Comparison of ENCODE assay signal across 8 cellular contexts in genomic region chr9:33166263-33167083, GRCh38. TPM values are rescaled to one million over a fixed set of nuclear protein-coding genes. Genes with fewer than 3 reads are reported as not detected.
A peak's percentile ranks its signal among the peaks of the same experiment; 100 is the strongest.
DNase-seq lines count a peak whose midpoint lies in the region; ATAC-seq and TF ChIP-seq lines count a peak whose summit lies in the region.

No MANE protein-coding gene starts in this region.

- H3K4me1 ChIP-seq in GM23338 (ENCODE audit: insufficient read depth): peaks cover 17% of the 10 kb centered on the region
- peaks cover 44% of the 10 kb centered on the region for H3K4me1 ChIP-seq in adipocyte (ENCODE audit: control insufficient read depth, insufficient read depth, low read length)

- no peaks in the 10 kb centered on the region for H3K9me2 ChIP-seq in GM23338 (ENCODE audit: insufficient read depth)

- TF ChIP-seq CTCF in GM23338 (conservative IDR thresholded peaks at IDR 0.05; ENCODE audit: low read depth in 2 of 2): no peak

- H3K4me3 Mint-ChIP-seq in GM23338: peak overlapping the region; percentile 77

- H3K27ac ChIP-seq in GM23338 (ENCODE audit: low read depth): no peak overlapping the region

- H3K9me3 ChIP-seq in MG63 (no peaks in the 10 kb centered on the region), adipocyte (ENCODE audit: control insufficient read depth, low read length) (no peaks in the 10 kb centered on the region)

- peaks cover 11% of the 10 kb centered on the region for H3K27me3 Mint-ChIP-seq in GM23338 (ENCODE audit: insufficient read depth, low read depth, poor library complexity)

- peaks cover 5% of the 10 kb centered on the region for H4K20me1 ChIP-seq in GM23338 (replicated peaks; ENCODE audit: insufficient read depth)

- no peaks in the 10 kb centered on the region for H3K9me3 Mint-ChIP-seq in GM23338

- H3K4me1 Mint-ChIP-seq in GM23338: peaks cover 26% of the 10 kb centered on the region

- peaks cover 32% of the 10 kb centered on the region for H3K79me2 ChIP-seq in GM23338 (replicated peaks; ENCODE audit: insufficient read depth)

- peak overlapping the region; percentile 94 for H2AFZ ChIP-seq in GM23338

- H3K36me3 ChIP-seq in GM23338 (ENCODE audit: insufficient read depth): no peaks in the 10 kb centered on the region
- H3K36me3 ChIP-seq in MG63: peaks cover 13% of the 10 kb centered on the region; the same call in 1 of the 2 replicates
- no peaks in the 10 kb centered on the region for H3K36me3 ChIP-seq in adipocyte (ENCODE audit: control insufficient read depth, insufficient read depth, low read length, severe bottlenecking)

- H3K27me3 ChIP-seq in GM23338 (ENCODE audit: insufficient read depth): peaks cover 18% of the 10 kb centered on the region
- H3K27me3 ChIP-seq in MG63: no peaks in the 10 kb centered on the region
- no peaks in the 10 kb centered on the region for H3K27me3 ChIP-seq in adipocyte (replicated peaks; ENCODE audit: control insufficient read depth, insufficient read depth, low read length)

- H3K27ac Mint-ChIP-seq in GM23338: no peak overlapping the region

- peak; percentile 53 for DNase-seq in Daoy (ENCODE audit: low read depth)
- DNase-seq in GM23338 (ENCODE audit: low spot score): peak; percentile 44
- DNase-seq in MG63: no peak
- DNase-seq in adipocyte (ENCODE audit: low read depth): peak; percentile 67
- DNase-seq in stimulated activated CD8-positive, alpha-beta memory T cell treated with anti-CD3 and anti-CD28 coated beads, Interleukin-4, amount 100 ng/mL, for 48 hours: peak; percentile 48
- no peak for DNase-seq in SIG-M5 treated with dmso at 0.1 percent for 504 hours (lab: John Stamatoyannopoulos, UW; ENCODE audit: unreplicated experiment)
- no peak for DNase-seq in NCI-H1694 treated with DMSO at 0.1 percent for 48 hours (lab: John Stamatoyannopoulos, UW)

- peak overlapping the region; percentile 100 for H3K4me2 ChIP-seq in GM23338

- ATAC-seq in GM23338: peak; percentile 13

- peak overlapping the region; percentile 94 for H3K9ac ChIP-seq in adipocyte (ENCODE audit: low read length)

- H3K4me3 ChIP-seq in GM23338: peak overlapping the region; percentile 94
- H3K4me3 ChIP-seq in MG63: peak overlapping the region; percentile 74
- peak overlapping the region; percentile 89 for H3K4me3 ChIP-seq in adipocyte (ENCODE audit: low read length)
- H3K4me3 ChIP-seq in iPS-11a (ENCODE audit: low read depth, low read length): peak overlapping the region; percentile 55

- H3F3A ChIP-seq in GM23338 (replicated peaks; ENCODE audit: low read depth): peaks cover 10% of the 10 kb centered on the region

- H3K36me3 Mint-ChIP-seq in GM23338 (ENCODE audit: low read depth): no peaks in the 10 kb centered on the region

TF ChIP-seq in GM23338, 12 proteins besides CTCF, POLR2A, EP300 and RAD21 (continues in another document):
- TF ChIP-seq CREB1 (CRISPR knock-in tag; IDR thresholded peaks at IDR 0.05; ENCODE audit: low read depth): no peak
- no peak for TF ChIP-seq EZH2 (IDR thresholded peaks at IDR 0.05; ENCODE audit: low read depth, unreplicated experiment)
- TF ChIP-seq ZNF462 (CRISPR knock-in tag; IDR thresholded peaks at IDR 0.05): no peak
- no peak for TF ChIP-seq NANOG (IDR thresholded peaks at IDR 0.05; ENCODE audit: borderline replicate concordance)
- no peak for TF ChIP-seq REST (IDR thresholded peaks at IDR 0.05; ENCODE audit: unreplicated experiment)
- no peak for TF ChIP-seq ZNF114 (CRISPR knock-in tag; IDR thresholded peaks at IDR 0.05)
- TF ChIP-seq POLR2AphosphoS5 (IDR thresholded peaks at IDR 0.05; ENCODE audit: low read depth): no peak
- no peak for TF ChIP-seq EZH2phosphoT487 (IDR thresholded peaks at IDR 0.05; ENCODE audit: unreplicated experiment)
- TF ChIP-seq JUNB (IDR thresholded peaks at IDR 0.05; ENCODE audit: unreplicated experiment): no peak
- no peak for TF ChIP-seq ZNF331 (CRISPR knock-in tag; IDR thresholded peaks at IDR 0.05; ENCODE audit: low read depth)

RNA-seq across cellular contexts. Expression of gene B4GALT1, which starts 0.7 kb away (rescaled TPM):
- total RNA-seq in Daoy (2014; rRNA removed; shearing (Covaris generic)): 19.1 and 19.2 TPM in 2 replicates
- 14.7 and 15.8 TPM in 2 replicates for total RNA-seq in GM23338 (2014; rRNA removed; shearing (Covaris generic))
- polyA plus RNA-seq in GM23338 (2016; fragmentation: Nextera tagmentation; extraction: Ambion mirVana): 6.3 and 7.0 TPM in 2 replicates
- total RNA-seq in MG63 (2014; rRNA removed; shearing (Covaris generic); ENCODE audit: low replicate concordance): 31.9 and 35.2 TPM in 2 replicates

Comparison
In these comparisons a context has a peak if more than half of its experiments do, and no peak if none do; other contexts are left out.
1. DNase-seq: peak in Daoy (single experiment), GM23338 (single experiment), adipocyte (single experiment) and stimulated activated CD8-positive, alpha-beta memory T cell treated with anti-CD3 and anti-CD28 coated beads, Interleukin-4, amount 100 ng/mL, for 48 hours (single experiment); none in MG63 (single experiment), SIG-M5 treated with dmso at 0.1 percent for 504 hours (single experiment) and NCI-H1694 treated with DMSO at 0.1 percent for 48 hours (single experiment).
2. Peak in every context shown above with its lines, with median percentiles within 50 percentile points of each other: H3K4me3 ChIP-seq.